Comparison of ENCODE assay signal across 1 cellular context in genomic region chr15:88512606-88513005, GRCh38.
TF ChIP-seq lines count a peak whose summit lies in the region.

No MANE protein-coding gene starts in this region.

TF ChIP-seq in SK-N-SH treated with all-trans-retinoic acid at 6 μM for 48 hours, 23 proteins besides CTCF, POLR2A, EP300 and RAD21 (continued from another document):
- TF ChIP-seq, protein P1, sequence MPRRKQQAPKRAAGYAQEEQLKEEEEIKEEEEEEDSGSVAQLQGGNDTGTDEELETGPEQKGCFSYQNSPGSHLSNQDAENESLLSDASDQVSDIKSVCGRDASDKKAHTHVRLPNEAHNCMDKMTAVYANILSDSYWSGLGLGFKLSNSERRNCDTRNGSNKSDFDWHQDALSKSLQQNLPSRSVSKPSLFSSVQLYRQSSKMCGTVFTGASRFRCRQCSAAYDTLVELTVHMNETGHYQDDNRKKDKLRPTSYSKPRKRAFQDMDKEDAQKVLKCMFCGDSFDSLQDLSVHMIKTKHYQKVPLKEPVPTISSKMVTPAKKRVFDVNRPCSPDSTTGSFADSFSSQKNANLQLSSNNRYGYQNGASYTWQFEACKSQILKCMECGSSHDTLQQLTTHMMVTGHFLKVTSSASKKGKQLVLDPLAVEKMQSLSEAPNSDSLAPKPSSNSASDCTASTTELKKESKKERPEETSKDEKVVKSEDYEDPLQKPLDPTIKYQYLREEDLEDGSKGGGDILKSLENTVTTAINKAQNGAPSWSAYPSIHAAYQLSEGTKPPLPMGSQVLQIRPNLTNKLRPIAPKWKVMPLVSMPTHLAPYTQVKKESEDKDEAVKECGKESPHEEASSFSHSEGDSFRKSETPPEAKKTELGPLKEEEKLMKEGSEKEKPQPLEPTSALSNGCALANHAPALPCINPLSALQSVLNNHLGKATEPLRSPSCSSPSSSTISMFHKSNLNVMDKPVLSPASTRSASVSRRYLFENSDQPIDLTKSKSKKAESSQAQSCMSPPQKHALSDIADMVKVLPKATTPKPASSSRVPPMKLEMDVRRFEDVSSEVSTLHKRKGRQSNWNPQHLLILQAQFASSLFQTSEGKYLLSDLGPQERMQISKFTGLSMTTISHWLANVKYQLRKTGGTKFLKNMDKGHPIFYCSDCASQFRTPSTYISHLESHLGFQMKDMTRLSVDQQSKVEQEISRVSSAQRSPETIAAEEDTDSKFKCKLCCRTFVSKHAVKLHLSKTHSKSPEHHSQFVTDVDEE (CRISPR knock-in tag; IDR thresholded peaks at IDR 0.05), result no peak
- no peak for TF ChIP-seq ESRRG (CRISPR knock-in tag; IDR thresholded peaks at IDR 0.05)
- TF ChIP-seq ZC3H10 (CRISPR knock-in tag; IDR thresholded peaks at IDR 0.05), result no peak
- TF ChIP-seq CSRNP3 (CRISPR knock-in tag; IDR thresholded peaks at IDR 0.05), result no peak
- TF ChIP-seq ZFP30 (CRISPR knock-in tag; IDR thresholded peaks at IDR 0.05), result no peak
TF ChIP-seq in SK-N-SH treated with all-trans-retinoic acid at 6 μM for 48 hours: peak in this region for 0.
